1 cellular context compared by ENCODE assay signal in genomic region chr20:37385176-37385575, GRCh38.
TF ChIP-seq lines count a peak whose summit lies in the region.

No MANE protein-coding gene starts in this region.

TF ChIP-seq in IMR-90, 13 proteins besides CTCF, POLR2A, EP300 and RAD21:
- no peak for TF ChIP-seq MAFK (IDR thresholded peaks at IDR 0.05; ENCODE audit: low read depth, low read length)
- TF ChIP-seq SMC3 (IDR thresholded peaks at IDR 0.05; ENCODE audit: low read depth, low read length), result no peak
- TF ChIP-seq BHLHE40 (IDR thresholded peaks at IDR 0.05; ENCODE audit: low read depth, low read length), result no peak
- no peak for TF ChIP-seq ELK1 (IDR thresholded peaks at IDR 0.05; ENCODE audit: borderline replicate concordance, low read depth, low read length)
- no peak for TF ChIP-seq FOS (IDR thresholded peaks at IDR 0.05; ENCODE audit: low read depth, low read length)
- TF ChIP-seq CHD1 (IDR thresholded peaks at IDR 0.05; ENCODE audit: low read depth, low read length), result no peak
- no peak for TF ChIP-seq NFE2L2 (IDR thresholded peaks at IDR 0.05; ENCODE audit: low read depth, low read length)
- TF ChIP-seq RCOR1 (IDR thresholded peaks at IDR 0.05; ENCODE audit: insufficient replicate concordance, low read length), result no peak
- TF ChIP-seq MAZ (IDR thresholded peaks at IDR 0.05; ENCODE audit: borderline replicate concordance, low read depth, low read length), result no peak
- TF ChIP-seq MXI1 (IDR thresholded peaks at IDR 0.05; ENCODE audit: borderline replicate concordance, low read depth, low read length), result no peak
- TF ChIP-seq RFX5 (IDR thresholded peaks at IDR 0.05; ENCODE audit: low read depth, low read length), result no peak
- TF ChIP-seq CEBPB (IDR thresholded peaks at IDR 0.05; ENCODE audit: low read depth, low read length), result no peak
- no peak for TF ChIP-seq USF2 (IDR thresholded peaks at IDR 0.05; ENCODE audit: low read depth, low read length)
